ENCODE assay signal across 1 cellular context in genomic region chr13:27917121-27917947, GRCh38.
TF ChIP-seq lines count a peak whose summit lies in the region.

No MANE protein-coding gene starts in this region.

TF ChIP-seq in H1, 55 proteins besides CTCF, POLR2A, EP300 and RAD21:
- TF ChIP-seq RNF2 (IDR thresholded peaks at IDR 0.05; ENCODE audit: borderline replicate concordance, low read depth, low read length, missing control alignments, poor library complexity, severe bottlenecking) (peak; percentile 68), SIRT6 (IDR thresholded peaks at IDR 0.05; ENCODE audit: low read length) (no peak)
